8 cellular contexts compared by ENCODE assay signal in genomic region chr4:77599378-77599777, GRCh38. TPM values are rescaled to one million over a fixed set of nuclear protein-coding genes. Genes with fewer than 3 reads are reported as not detected.
DNase-seq lines count a peak whose midpoint lies in the region; ATAC-seq, FAIRE-seq and TF ChIP-seq lines count a peak whose summit lies in the region.

No MANE protein-coding gene starts in this region.

- H3K27ac ChIP-seq in MM.1S (ENCODE audit: low read length), result no peak overlapping the region

- peaks cover 14% of the 10 kb centered on the region for H3K27me3 Mint-ChIP-seq in activated naive CD8-positive, alpha-beta T cell treated with anti-CD3 and anti-CD28 coated beads, Interleukin-2, amount 50 U/mL, for 24 hours
- peaks cover 26% of the 10 kb centered on the region for H3K27me3 Mint-ChIP-seq in activated naive CD8-positive, alpha-beta T cell treated with anti-CD3 and anti-CD28 coated beads for 36 hours
- H3K27me3 Mint-ChIP-seq in neural crest cell (ENCODE audit: low read depth), result peaks cover 4% of the 10 kb centered on the region

- ATAC-seq in activated naive CD8-positive, alpha-beta T cell treated with anti-CD3 and anti-CD28 coated beads, Interleukin-2, amount 50 U/mL, for 24 hours, result no peak
- ATAC-seq in HG03097 (IDR thresholded peaks at IDR 0.05; ENCODE audit: low FRiP score, unreplicated experiment), result no peak

- DNase-seq in activated naive CD8-positive, alpha-beta T cell treated with anti-CD3 and anti-CD28 coated beads, Interleukin-2, amount 50 U/mL, for 24 hours, result no peak
- DNase-seq in activated naive CD8-positive, alpha-beta T cell treated with anti-CD3 and anti-CD28 coated beads for 36 hours, result no peak
- DNase-seq in MM.1S, result peak; percentile 44
- DNase-seq in bronchial epithelial cell (ENCODE audit: low read depth), result peak; percentile 64
- peak; percentile 4 for DNase-seq in neural crest cell (ENCODE audit: low read depth, low spot score)
- no peak for DNase-seq in DMS153 (lab: John Stamatoyannopoulos, UW)
- no peak for DNase-seq in retina

- peaks cover 8% of the 10 kb centered on the region; the same call in 1 of the 2 replicates for H3F3A ChIP-seq in MM.1S (ENCODE audit: insufficient read depth, low read length)

- TF ChIP-seq CTCF in MM.1S (IDR thresholded peaks at IDR 0.05; ENCODE audit: low read length) (peak; percentile 66), bronchial epithelial cell (IDR thresholded peaks at IDR 0.05; ENCODE audit: insufficient read depth, low read length, severe bottlenecking) (peak; percentile 68), neural crest cell (conservative IDR thresholded peaks at IDR 0.05) (peak; percentile 65)

- H3K9me3 Mint-ChIP-seq in activated naive CD8-positive, alpha-beta T cell treated with anti-CD3 and anti-CD28 coated beads, Interleukin-2, amount 50 U/mL, for 24 hours, result no peaks in the 10 kb centered on the region
- H3K9me3 Mint-ChIP-seq in activated naive CD8-positive, alpha-beta T cell treated with anti-CD3 and anti-CD28 coated beads for 36 hours, result no peaks in the 10 kb centered on the region
- H3K9me3 Mint-ChIP-seq in neural crest cell, result no peaks in the 10 kb centered on the region

- H3K9ac ChIP-seq in MM.1S (ENCODE audit: low read length), result no peak overlapping the region

- H3K4me1 Mint-ChIP-seq in activated naive CD8-positive, alpha-beta T cell treated with anti-CD3 and anti-CD28 coated beads, Interleukin-2, amount 50 U/mL, for 24 hours, result peaks cover 53% of the 10 kb centered on the region
- H3K4me1 Mint-ChIP-seq in activated naive CD8-positive, alpha-beta T cell treated with anti-CD3 and anti-CD28 coated beads for 36 hours, result peaks cover 16% of the 10 kb centered on the region
- H3K4me1 Mint-ChIP-seq in neural crest cell, result no peaks in the 10 kb centered on the region

- FAIRE-seq in bronchial epithelial cell (lab: Jason Lieb, UNC), result no peak

- H3K36me3 ChIP-seq in MM.1S (replicated peaks; ENCODE audit: insufficient read depth, low read length) (no peaks in the 10 kb centered on the region), bronchial epithelial cell (ENCODE audit: control insufficient read depth, insufficient read depth, low read length) (no peaks in the 10 kb centered on the region)

- peaks cover 23% of the 10 kb centered on the region for H3K4me1 ChIP-seq in MM.1S (ENCODE audit: low read length)

- no peaks in the 10 kb centered on the region for H4K20me1 ChIP-seq in MM.1S (ENCODE audit: insufficient read depth, low read length)

- no peaks in the 10 kb centered on the region for H3K9me3 ChIP-seq in MM.1S (replicated peaks; ENCODE audit: insufficient read depth, low read length)

- H3K27me3 ChIP-seq in MM.1S (replicated peaks; ENCODE audit: insufficient read depth, low read length) (no peaks in the 10 kb centered on the region), bronchial epithelial cell (ENCODE audit: control insufficient read depth, insufficient read depth, low read length) (no peaks in the 10 kb centered on the region)

- H3K27ac Mint-ChIP-seq in activated naive CD8-positive, alpha-beta T cell treated with anti-CD3 and anti-CD28 coated beads, Interleukin-2, amount 50 U/mL, for 24 hours, result peak overlapping the region; percentile 17
- no peak overlapping the region for H3K27ac Mint-ChIP-seq in activated naive CD8-positive, alpha-beta T cell treated with anti-CD3 and anti-CD28 coated beads for 36 hours
- no peak overlapping the region for H3K27ac Mint-ChIP-seq in neural crest cell (ENCODE audit: unreplicated experiment)

- H3K9me2 ChIP-seq in MM.1S (replicated peaks; ENCODE audit: insufficient read depth, low read length), result no peaks in the 10 kb centered on the region

- no peak overlapping the region for H3K4me2 ChIP-seq in MM.1S (ENCODE audit: low read depth, low read length)

- H3K36me3 Mint-ChIP-seq in activated naive CD8-positive, alpha-beta T cell treated with anti-CD3 and anti-CD28 coated beads, Interleukin-2, amount 50 U/mL, for 24 hours (ENCODE audit: low read depth), result no peaks in the 10 kb centered on the region
- no peaks in the 10 kb centered on the region for H3K36me3 Mint-ChIP-seq in activated naive CD8-positive, alpha-beta T cell treated with anti-CD3 and anti-CD28 coated beads for 36 hours
- H3K36me3 Mint-ChIP-seq in neural crest cell (ENCODE audit: low read depth), result no peaks in the 10 kb centered on the region

- no peak overlapping the region for H3K4me3 ChIP-seq in MM.1S (ENCODE audit: low read length)
- no peak overlapping the region for H3K4me3 ChIP-seq in bronchial epithelial cell (ENCODE audit: low read depth, low read length)

- no peak overlapping the region for H3K4me3 Mint-ChIP-seq in activated naive CD8-positive, alpha-beta T cell treated with anti-CD3 and anti-CD28 coated beads, Interleukin-2, amount 50 U/mL, for 24 hours
- H3K4me3 Mint-ChIP-seq in activated naive CD8-positive, alpha-beta T cell treated with anti-CD3 and anti-CD28 coated beads for 36 hours, result no peak overlapping the region
- H3K4me3 Mint-ChIP-seq in neural crest cell, result no peak overlapping the region

- no peaks in the 10 kb centered on the region for H3K79me2 ChIP-seq in MM.1S (ENCODE audit: low read length)

- no peak overlapping the region for H2AFZ ChIP-seq in MM.1S (ENCODE audit: low read length)

RNA-seq across cellular contexts. Expression of gene CXCL13, which starts 6.2 kb away (rescaled TPM):
- not detected for total RNA-seq in activated naive CD8-positive, alpha-beta T cell treated with anti-CD3 and anti-CD28 coated beads for 36 hours
- not detected in 2 replicates for total RNA-seq in bronchial epithelial cell
- not detected in 2 replicates for total RNA-seq in neural crest cell

Comparison
In these comparisons a context has a peak if more than half of its experiments do, and no peak if none do; other contexts are left out.
1. DNase-seq: peak in MM.1S (single experiment), bronchial epithelial cell (single experiment) and neural crest cell (single experiment); none in activated naive CD8-positive, alpha-beta T cell treated with anti-CD3 and anti-CD28 coated beads, Interleukin-2, amount 50 U/mL, for 24 hours (single experiment), activated naive CD8-positive, alpha-beta T cell treated with anti-CD3 and anti-CD28 coated beads for 36 hours (single experiment), DMS153 (single experiment) and retina (single experiment).
2. Peak in every context shown above with its lines, with median percentiles within 50 percentile points of each other: CTCF ChIP-seq.